In the genomic region with DNA sequence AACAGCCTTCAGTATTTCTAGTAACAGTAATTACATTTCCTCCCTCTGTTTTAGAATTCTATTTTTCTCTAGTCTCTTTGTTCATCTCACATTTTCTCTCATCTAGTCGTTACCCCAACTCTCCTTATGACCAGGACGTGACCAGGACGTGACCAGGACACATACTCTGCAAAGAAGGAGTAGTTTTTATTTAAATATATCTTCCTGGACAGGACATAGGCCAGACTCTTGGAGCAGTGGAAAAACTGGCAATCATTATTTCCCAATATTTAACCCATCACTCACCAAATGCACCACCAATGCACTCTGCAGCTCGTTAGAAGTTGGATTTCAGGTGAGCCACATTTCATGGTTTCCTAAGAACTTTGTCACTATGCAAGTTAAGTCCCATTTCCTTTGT, we compare ENCODE assay signal across 25 cellular contexts. TPM values are rescaled to one million over a fixed set of nuclear protein-coding genes. Genes with fewer than 3 reads are reported as not detected.
DNase-seq lines count a peak whose midpoint lies in the region; ATAC-seq and TF ChIP-seq lines count a peak whose summit lies in the region.
"Had no signal": no experiment of that assay in that cellular context is flagged by ENCODE, and none has a peak within 500 bp of the region (broad histone marks: within the 10 kb centered on the region; RNA-seq: fewer than 3 reads in every experiment).

No MANE protein-coding gene starts in this region.

- H3K27me3 Mint-ChIP-seq in natural killer cell (ENCODE audit: low read depth in 2 of 2) (peaks cover 0 to under 1% of the 10 kb centered on the region in 2 donors), mesothelial cell of epicardium (ENCODE audit: low read depth) (no peaks in the 10 kb centered on the region)
- H3K27me3 Mint-ChIP-seq in natural killer cell treated with Interleukin-12 subunit alpha and Interleukin-12 subunit beta and Interleukin-15 and Interleukin-18, amount 100 ng/mL, for 72 hours, result no peaks in the 10 kb centered on the region
- H3K27me3 Mint-ChIP-seq: activated CD4-positive, alpha-beta T cell treated with anti-CD3 and anti-CD28 coated beads, Interleukin-2, amount 10 ng/mL, durations not matched to agents 7 days and 5 days; activated naive CD8-positive, alpha-beta T cell; CD4-positive, CD25-positive, alpha-beta regulatory T cell had no signal

- H3K4me1 ChIP-seq in prostate gland (replicated peaks), result no peaks in the 10 kb centered on the region
- H3K4me1 ChIP-seq in SK-N-SH (ENCODE audit: control insufficient read depth in 1 of 2, insufficient read depth in 2 of 2, low read depth in 1 of 2, low read length in 1 of 2), result no peaks in the 10 kb centered on the region; a peak in 1 of 4 replicates
- H3K4me1 ChIP-seq in uterus, result no peaks in the 10 kb centered on the region

- H3K9me2 ChIP-seq in SK-N-SH, result no peaks in the 10 kb centered on the region

- H3K4me2 ChIP-seq in SK-N-SH, result no peak overlapping the region

- H3K4me3 ChIP-seq in prostate gland (no peak overlapping the region), SK-N-SH (ENCODE audit: low read depth in 2 of 2, low read length in 1 of 2) (no peak overlapping the region), uterus (no peak overlapping the region)
- H3K4me3 ChIP-seq: MG63, SK-N-MC had no signal

- H3K4me3 Mint-ChIP-seq in natural killer cell, result peak overlapping the region; percentile 81
- H3K4me3 Mint-ChIP-seq in natural killer cell treated with Interleukin-12 subunit alpha and Interleukin-12 subunit beta and Interleukin-15 and Interleukin-18, amount 100 ng/mL, for 72 hours, result no peak overlapping the region
- H3K4me3 Mint-ChIP-seq in mesothelial cell of epicardium, result peak overlapping the region; percentile 2
- H3K4me3 Mint-ChIP-seq: activated B cell treated with CpG ODN at 0.5 μM for 24 hours; activated CD4-positive, alpha-beta T cell treated with anti-CD3 and anti-CD28 coated beads, Interleukin-2, amount 10 ng/mL, durations not matched to agents 7 days and 5 days; activated naive CD8-positive, alpha-beta T cell; neural crest cell had no signal

- no peaks in the 10 kb centered on the region for H3F3A ChIP-seq in SK-N-SH (replicated peaks; ENCODE audit: insufficient read depth)

- no peak for TF ChIP-seq RAD21 in SK-N-SH (IDR thresholded peaks at IDR 0.05; ENCODE audit: low read length)

- TF ChIP-seq POLR2A in prostate gland (IDR thresholded peaks at IDR 0.05) (no peak), uterus (IDR thresholded peaks at IDR 0.05) (no peak)

- no peak for TF ChIP-seq EP300 in SK-N-SH (IDR thresholded peaks at IDR 0.05; ENCODE audit: borderline replicate concordance in 1 of 2, low read depth in 1 of 2, low read length in 1 of 2)

- no peak for ATAC-seq in natural killer cell
- no peak for ATAC-seq in natural killer cell treated with Interleukin-12 subunit alpha and Interleukin-12 subunit beta and Interleukin-15 and Interleukin-18, amount 100 ng/mL, for 72 hours
- ATAC-seq in HG03571 (IDR thresholded peaks at IDR 0.05; ENCODE audit: unreplicated experiment), result no peak
- ATAC-seq: sciatic nerve had no signal

- DNase-seq in natural killer cell, result no peak
- DNase-seq in natural killer cell treated with Interleukin-12 subunit alpha and Interleukin-12 subunit beta and Interleukin-15 and Interleukin-18, amount 100 ng/mL, for 72 hours (ENCODE audit: low spot score), result no peak
- DNase-seq in mesothelial cell of epicardium (ENCODE audit: low spot score in 2 of 2, unreplicated experiment in 2 of 2), result no peak
- DNase-seq in prostate gland (ENCODE audit: low spot score), result no peak
- no peak for DNase-seq in SK-N-SH
- no peak for DNase-seq in uterus
- no peak for DNase-seq in effector CD4-positive, alpha-beta T cell
- DNase-seq: activated B cell treated with CpG ODN at 0.5 μM for 24 hours; activated CD4-positive, alpha-beta T cell treated with anti-CD3 and anti-CD28 coated beads, Interleukin-2, amount 10 ng/mL, durations not matched to agents 7 days and 5 days; activated effector memory CD4-positive, alpha-beta T cell treated with anti-CD3 and anti-CD28 coated beads, Interleukin-2, amount 50 U/mL, for 16 hours; DND-41; KG1; NCI-H1105; NCI-H2171; stimulated activated CD4-positive, alpha-beta T cell treated with anti-CD3 and anti-CD28 coated beads, Interleukin-4, amount 100 ng/mL, for 4 hours had no signal

- intact Hi-C loops in natural killer cell (cut with micrococcal nuclease) (loop anchor here (1.0 to 2.0 kb wide), 3 partner anchors 42 to 71 kb away; a partner anchor contains a TSS), prostate gland (cut with DNase I) (no loop called here), uterus (cut with DNase I; ENCODE audit: low total_unique reads) (no loop called here)

- H3K9me3 ChIP-seq in prostate gland (no peaks in the 10 kb centered on the region), SK-N-SH (no peaks in the 10 kb centered on the region), uterus (no peaks in the 10 kb centered on the region)
- H3K9me3 ChIP-seq: lower lobe of right lung, MG63 had no signal

- TF ChIP-seq CTCF in natural killer cell (IDR thresholded peaks at IDR 0.05), result no peak
- no peak for TF ChIP-seq CTCF in mesothelial cell of epicardium (IDR thresholded peaks at IDR 0.05; ENCODE audit: unreplicated experiment)
- TF ChIP-seq CTCF in prostate gland (IDR thresholded peaks at IDR 0.05), result no peak
- no peak for TF ChIP-seq CTCF in SK-N-SH (IDR thresholded peaks at IDR 0.05)
- TF ChIP-seq CTCF in uterus (IDR thresholded peaks at IDR 0.05), result no peak

- no peaks in the 10 kb centered on the region for H3K36me3 Mint-ChIP-seq in natural killer cell
- no peaks in the 10 kb centered on the region for H3K36me3 Mint-ChIP-seq in natural killer cell treated with Interleukin-12 subunit alpha and Interleukin-12 subunit beta and Interleukin-15 and Interleukin-18, amount 100 ng/mL, for 72 hours
- H3K36me3 Mint-ChIP-seq in mesothelial cell of epicardium, result peaks cover 9% of the 10 kb centered on the region
- H3K36me3 Mint-ChIP-seq: CD4-positive, CD25-positive, alpha-beta regulatory T cell had no signal

- WGBS in prostate gland, result 59% methylated on average over 4 of the region's 4 CpGs
- 84% methylated on average over 4 of the region's 4 CpGs for WGBS in SK-N-SH (ENCODE audit: low lambda C conversion rate)

- H2AFZ ChIP-seq in SK-N-SH (ENCODE audit: low read depth), result no peak overlapping the region

- no peaks in the 10 kb centered on the region for H4K20me1 ChIP-seq in SK-N-SH (ENCODE audit: insufficient read depth)

- peak overlapping the region; percentile 17 to 35 for H3K27ac ChIP-seq in prostate gland
- H3K27ac ChIP-seq in SK-N-SH (ENCODE audit: low read depth in 2 of 2, low read length in 1 of 2), result no peak overlapping the region
- no peak overlapping the region for H3K27ac ChIP-seq in uterus
- H3K27ac ChIP-seq: HL-60, RWPE1, SK-N-MC had no signal

- H3K27ac Mint-ChIP-seq in natural killer cell (peak overlapping the region; percentile 87 to 89), mesothelial cell of epicardium (peak overlapping the region; percentile 90)
- no peak overlapping the region for H3K27ac Mint-ChIP-seq in natural killer cell treated with Interleukin-12 subunit alpha and Interleukin-12 subunit beta and Interleukin-15 and Interleukin-18, amount 100 ng/mL, for 72 hours
- H3K27ac Mint-ChIP-seq: activated B cell treated with CpG ODN at 0.5 μM for 24 hours; activated CD4-positive, alpha-beta T cell treated with anti-CD3 and anti-CD28 coated beads, Interleukin-2, amount 10 ng/mL, durations not matched to agents 7 days and 5 days; activated naive CD8-positive, alpha-beta T cell; CD4-positive, CD25-positive, alpha-beta regulatory T cell had no signal

- no peaks in the 10 kb centered on the region for H3K27me3 ChIP-seq in prostate gland (replicated peaks; ENCODE audit: insufficient read depth)
- H3K27me3 ChIP-seq in SK-N-SH (ENCODE audit: insufficient read depth), result peaks cover 4% of the 10 kb centered on the region; the same call in 1 of the 2 replicates
- H3K27me3 ChIP-seq in uterus, result no peaks in the 10 kb centered on the region

- H3K36me3 ChIP-seq in prostate gland (no peaks in the 10 kb centered on the region), SK-N-SH (replicated peaks in 1 of 2; ENCODE audit: control insufficient read depth in 1 of 2, insufficient read depth in 2 of 2, low read length in 1 of 2) (no peaks in the 10 kb centered on the region), uterus (no peaks in the 10 kb centered on the region)
- H3K36me3 ChIP-seq: lower lobe of right lung, MG63 had no signal

- no peak overlapping the region for H3K9ac ChIP-seq in SK-N-SH

- CTCF ChIA-PET in SK-N-SH (lab: Yijun Ruan, JAX), result no interaction called here

- H3K9me3 Mint-ChIP-seq in natural killer cell (no peaks in the 10 kb centered on the region), mesothelial cell of epicardium (no peaks in the 10 kb centered on the region)
- no peaks in the 10 kb centered on the region for H3K9me3 Mint-ChIP-seq in natural killer cell treated with Interleukin-12 subunit alpha and Interleukin-12 subunit beta and Interleukin-15 and Interleukin-18, amount 100 ng/mL, for 72 hours
- H3K9me3 Mint-ChIP-seq: activated B cell treated with CpG ODN at 0.5 μM for 24 hours; activated CD4-positive, alpha-beta T cell treated with anti-CD3 and anti-CD28 coated beads, Interleukin-2, amount 10 ng/mL, durations not matched to agents 7 days and 5 days; neural crest cell had no signal

- POLR2A ChIA-PET in SK-N-SH (lab: Yijun Ruan, JAX), result no interaction called here

- H3K4me1 Mint-ChIP-seq in natural killer cell (peaks cover 14 to 22% of the 10 kb centered on the region in 2 donors), mesothelial cell of epicardium (peaks cover 38% of the 10 kb centered on the region)
- H3K4me1 Mint-ChIP-seq in natural killer cell treated with Interleukin-12 subunit alpha and Interleukin-12 subunit beta and Interleukin-15 and Interleukin-18, amount 100 ng/mL, for 72 hours (ENCODE audit: low read depth in 2 of 2), result peaks cover 12% of the 10 kb centered on the region in 2 donors
- H3K4me1 Mint-ChIP-seq: activated B cell treated with CpG ODN at 0.5 μM for 24 hours; activated CD4-positive, alpha-beta T cell treated with anti-CD3 and anti-CD28 coated beads, Interleukin-2, amount 10 ng/mL, durations not matched to agents 7 days and 5 days had no signal

- no peaks in the 10 kb centered on the region for H3K79me2 ChIP-seq in SK-N-SH (ENCODE audit: insufficient read depth)

RNA-seq across cellular contexts. Expression of a gene that starts 40.3 kb away (rescaled TPM):
- 10 to 100 TPM in 2 of 3 donors, 1 to 10 TPM in 1; 9.1 to 12.8 (median 10.8) TPM for total RNA-seq in natural killer cell
- total RNA-seq in natural killer cell treated with Interleukin-12 subunit alpha and Interleukin-12 subunit beta and Interleukin-15 and Interleukin-18, amount 100 ng/mL, for 72 hours, result 10 to 100 TPM; 14.7 to 15.6 TPM
- total RNA-seq in mesothelial cell of epicardium, result 39.6 to 41.5 TPM (median 40.1 TPM) in 3 replicates
- 10 to 100 TPM; 19.2 to 25.0 TPM for total RNA-seq in prostate gland
- polyA plus RNA-seq in SK-N-SH (2012; rRNA removed), result 26.3 and 32.3 TPM in 2 replicates
- 42.7 and 45.5 TPM in 2 replicates for polyA plus RNA-seq in SK-N-SH (2012; cell fraction: cytosol; rRNA removed)
- 4.5 and 10.9 TPM in 2 replicates for polyA plus RNA-seq in SK-N-SH (2012; cell fraction: nucleus; rRNA removed)
- total RNA-seq in uterus, result 100 to 1,000 TPM in 1 of 4 donors, 10 to 100 TPM in 3; 30.0 to 106 (median 51.1) TPM

RNA-seq across cellular contexts. Expression of a gene that starts 55.1 kb away (rescaled TPM):
- total RNA-seq in natural killer cell (1 to 10 TPM; 1.5 to 5.4 (median 2.6) TPM), mesothelial cell of epicardium (27.2 to 30.5 TPM (median 28.2 TPM) in 3 replicates), prostate gland (10 to 100 TPM in 1 of 2 donors, 1 to 10 TPM in 1; 6.6 to 17.3 TPM), uterus (1 to 10 TPM in 3 of 4 donors, under 1 TPM in 1; 0.26 to 9.5 (median 4.5) TPM)
- total RNA-seq in natural killer cell treated with Interleukin-12 subunit alpha and Interleukin-12 subunit beta and Interleukin-15 and Interleukin-18, amount 100 ng/mL, for 72 hours, result under 1 TPM; 0.56 to 0.90 TPM
- 0.03 and 0.05 TPM in 2 replicates for polyA plus RNA-seq in SK-N-SH (2012; rRNA removed)
- 0.03 and 0.05 TPM in 2 replicates for polyA plus RNA-seq in SK-N-SH (2012; cell fraction: cytosol; rRNA removed)
- 0.04 and 0.05 TPM in 2 replicates for polyA plus RNA-seq in SK-N-SH (2012; cell fraction: nucleus; rRNA removed)

Comparison
In these comparisons a context has a peak if more than half of its experiments do, and no peak if none do; other contexts are left out.
1. H3K27ac Mint-ChIP-seq: peak in natural killer cell (2 of 2) and mesothelial cell of epicardium (single experiment); none in natural killer cell treated with Interleukin-12 subunit alpha and Interleukin-12 subunit beta and Interleukin-15 and Interleukin-18, amount 100 ng/mL, for 72 hours (0 of 2).
2. H3K27ac ChIP-seq: peak in prostate gland (2 of 2); none in SK-N-SH (0 of 2) and uterus (0 of 2).